17 cellular contexts compared by ENCODE assay signal in the genomic region with DNA sequence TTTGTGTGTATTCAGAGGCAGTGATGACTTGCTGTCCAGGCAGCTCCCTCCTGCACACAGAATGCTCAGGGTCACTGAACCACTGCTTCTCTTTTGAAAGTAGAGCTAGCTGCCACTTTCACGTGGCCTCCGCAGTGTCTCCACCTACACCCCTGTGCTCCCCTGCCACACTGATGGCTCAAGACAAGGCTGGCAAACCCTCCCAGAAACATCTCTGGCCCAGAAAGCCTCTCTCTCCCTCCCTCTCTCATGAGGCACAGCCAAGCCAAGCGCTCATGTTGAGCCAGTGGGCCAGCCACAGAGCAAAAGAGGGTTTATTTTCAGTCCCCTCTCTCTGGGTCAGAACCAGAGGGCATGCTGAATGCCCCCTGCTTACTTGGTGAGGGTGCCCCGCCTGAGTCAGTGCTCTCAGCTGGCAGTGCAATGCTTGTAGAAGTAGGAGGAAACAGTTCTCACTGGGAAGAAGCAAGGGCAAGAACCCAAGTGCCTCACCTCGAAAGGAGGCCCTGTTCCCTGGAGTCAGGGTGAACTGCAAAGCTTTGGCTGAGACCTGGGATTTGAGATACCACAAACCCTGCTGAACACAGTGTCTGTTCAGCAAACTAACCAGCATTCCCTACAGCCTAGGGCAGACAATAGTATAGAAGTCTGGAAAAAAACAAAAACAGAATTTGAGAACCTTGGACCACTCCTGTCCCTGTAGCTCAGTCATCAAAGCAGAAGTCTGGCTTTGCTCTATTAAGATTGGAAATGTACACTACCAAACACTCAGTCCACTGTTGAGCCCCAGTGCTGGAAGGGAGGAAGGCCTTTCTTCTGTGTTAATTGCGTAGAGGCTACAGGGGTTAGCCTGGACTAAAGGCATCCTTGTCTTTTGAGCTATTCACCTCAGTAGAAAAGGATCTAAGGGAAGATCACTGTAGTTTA. TPM values are rescaled to one million over a fixed set of nuclear protein-coding genes. Genes with fewer than 3 reads are reported as not detected.
DNase-seq lines count a peak whose midpoint lies in the region; ATAC-seq, FAIRE-seq and TF ChIP-seq lines count a peak whose summit lies in the region.
"Had no signal": no experiment of that assay in that cellular context is flagged by ENCODE, and none has a peak within 500 bp of the region (broad histone marks: within the 10 kb centered on the region; RNA-seq: fewer than 3 reads in every experiment).

No MANE protein-coding gene starts in this region.

- no peak for TF ChIP-seq POLR2A in K562 (conservative IDR thresholded peaks at IDR 0.05)

- 68% methylated on average over 4 of the region's 6 CpGs for whole genome bisulfite sequencing in K562 (ENCODE audit: insufficient coverage, low coverage, missing lambda C conversion rate)
- WGBS in liver, result 57% methylated on average over 6 of the region's 6 CpGs

- CTCF ChIA-PET in activated CD4-positive, alpha-beta memory T cell treated with anti-CD3 and anti-CD28 coated beads, Interleukin-2, amount 10 ng/mL, durations not matched to agents 7 days and 5 days (lab: Charles Lee), result interaction anchor here (1.8 kb wide), 1 partner anchor 8 kb away, joined by 4 read pairs; no protein-coding TSS in a partner anchor
- CTCF ChIA-PET in activated CD4-positive, alpha-beta memory T cell treated with anti-CD3 and anti-CD28 coated beads for 36 hours (lab: Charles Lee), result no interaction called here
- CTCF ChIA-PET in K562 (lab: Yijun Ruan, JAX; ENCODE audit: low intra/inter-chr PET ratio), result no interaction called here

- no peak overlapping the region for H3K9ac ChIP-seq in K562 (ENCODE audit: insufficient read depth in 1 of 2, low read depth in 2 of 2, low read length in 2 of 2)
- H3K9ac ChIP-seq in liver (ENCODE audit: low read depth in 1 of 2, low read length in 2 of 2), result no peak overlapping the region

- H3K27ac ChIP-seq in K562 (ENCODE audit: extremely low read depth, low read depth, low read length) (peak overlapping the region; percentile 11; the same call in 1 of the 3 replicates), liver (ENCODE audit: low read depth in 1 of 2, low read length in 2 of 2) (peak overlapping the region; percentile 55 to 89), substantia nigra (ENCODE audit: low read depth, low read length, poor library complexity, severe bottlenecking) (peak overlapping the region; percentile 55)
- H3K27ac ChIP-seq: body of pancreas, esophagus muscularis mucosa had no signal

- no peak for TF ChIP-seq CTCF in K562 (IDR thresholded peaks at IDR 0.05 in 2 of 3, conservative IDR thresholded peaks at IDR 0.05 in 1 of 3; ENCODE audit: insufficient read depth in 2 of 3, low read depth in 1 of 3, low read length in 3 of 3)
- no peak for TF ChIP-seq CTCF in liver (IDR thresholded peaks at IDR 0.05; ENCODE audit: low read depth, low read length, missing input control)

- intact Hi-C loops in activated CD4-positive, alpha-beta memory T cell treated with anti-CD3 and anti-CD28 coated beads for 36 hours (cut with micrococcal nuclease), result no loop called here
- intact Hi-C loops in K562 (cut with micrococcal nuclease), result no loop called here
- intact Hi-C loops in left colon (cut with DNase I, micrococcal nuclease), result no loop called here

- peak; percentile 23 for ATAC-seq in K562
- ATAC-seq in GM21723 (IDR thresholded peaks at IDR 0.05; ENCODE audit: unreplicated experiment), result no peak
- ATAC-seq in left colon, result no peak
- ATAC-seq: body of pancreas, natural killer cell had no signal

- no peak overlapping the region for H3K4me3 ChIP-seq in K562
- H3K4me3 ChIP-seq in liver (ENCODE audit: low read depth in 1 of 3, low read length in 3 of 3), result no peak overlapping the region
- H3K4me3 ChIP-seq: body of pancreas, esophagus muscularis mucosa had no signal

- no peaks in the 10 kb centered on the region for H3K9me3 Mint-ChIP-seq in activated CD4-positive, alpha-beta memory T cell treated with anti-CD3 and anti-CD28 coated beads, Interleukin-2, amount 10 ng/mL, durations not matched to agents 7 days and 5 days
- no peaks in the 10 kb centered on the region for H3K9me3 Mint-ChIP-seq in activated CD4-positive, alpha-beta memory T cell treated with anti-CD3 and anti-CD28 coated beads for 36 hours
- H3K9me3 Mint-ChIP-seq: natural killer cell; stimulated activated naive CD8-positive, alpha-beta T cell treated with anti-CD3 and anti-CD28 coated beads, Interleukin-15, Interleukin-2, amounts not matched to agents 100 ng/mL and 50 ng/mL, for 24 hours had no signal

- POLR2A ChIA-PET in activated CD4-positive, alpha-beta memory T cell treated with anti-CD3 and anti-CD28 coated beads, Interleukin-2, amount 10 ng/mL, durations not matched to agents 7 days and 5 days (lab: Charles Lee), result no interaction called here
- POLR2A ChIA-PET in activated CD4-positive, alpha-beta memory T cell treated with anti-CD3 and anti-CD28 coated beads for 36 hours (lab: Charles Lee), result interaction anchor here (0.8 to 0.9 kb wide), 2 partner anchors 11 to 16 kb away, joined by 3 to 4 read pairs; a partner anchor contains a TSS
- POLR2A ChIA-PET in K562 (lab: Yijun Ruan, JAX), result interaction anchor here (0.7 to 8.7 kb wide), 6 partner anchors 8 to 69 kb away, joined by 3 to 50 read pairs (median 7); no protein-coding TSS in a partner anchor

- H4K20me1 ChIP-seq in K562 (replicated peaks; ENCODE audit: control insufficient read depth, insufficient read depth, low read length), result peaks cover 6% of the 10 kb centered on the region

- peak overlapping the region; percentile 4 for H3K27ac Mint-ChIP-seq in activated CD4-positive, alpha-beta memory T cell treated with anti-CD3 and anti-CD28 coated beads, Interleukin-2, amount 10 ng/mL, durations not matched to agents 7 days and 5 days
- no peak overlapping the region for H3K27ac Mint-ChIP-seq in activated CD4-positive, alpha-beta memory T cell treated with anti-CD3 and anti-CD28 coated beads for 36 hours
- H3K27ac Mint-ChIP-seq: natural killer cell; stimulated activated naive CD8-positive, alpha-beta T cell treated with anti-CD3 and anti-CD28 coated beads, Interleukin-15, Interleukin-2, amounts not matched to agents 100 ng/mL and 50 ng/mL, for 24 hours had no signal

- in situ Hi-C loops in K562 (cut with MboI), result no loop called here

- H3K9me1 ChIP-seq in K562 (ENCODE audit: control insufficient read depth, insufficient read depth, low read length), result peaks cover 4% of the 10 kb centered on the region

- no peaks in the 10 kb centered on the region for H3K9me3 ChIP-seq in K562 (replicated peaks; ENCODE audit: control insufficient read depth, insufficient read depth, low read depth, low read length)
- no peaks in the 10 kb centered on the region for H3K9me3 ChIP-seq in liver (ENCODE audit: control insufficient read depth in 4 of 4, low read length in 3 of 4)
- H3K9me3 ChIP-seq: body of pancreas, esophagus muscularis mucosa had no signal

- no TSS peak for BruUV-seq in K562 (replicated peaks; lab: Mats Ljungman, UMichigan)

- no peak overlapping the region for H2AFZ ChIP-seq in K562 (ENCODE audit: low read depth, low read length)

- H3K79me2 ChIP-seq in K562 (ENCODE audit: control insufficient read depth, insufficient read depth, low read length), result peaks cover 16% of the 10 kb centered on the region

- no peak for TF ChIP-seq EP300 in K562 (IDR thresholded peaks at IDR 0.05; ENCODE audit: low read length)

- H3K36me3 Mint-ChIP-seq in activated CD4-positive, alpha-beta memory T cell treated with anti-CD3 and anti-CD28 coated beads, Interleukin-2, amount 10 ng/mL, durations not matched to agents 7 days and 5 days (ENCODE audit: low read depth), result peaks cover 63% of the 10 kb centered on the region
- H3K36me3 Mint-ChIP-seq in activated CD4-positive, alpha-beta memory T cell treated with anti-CD3 and anti-CD28 coated beads for 36 hours, result peaks cover 58% of the 10 kb centered on the region

- H3K36me3 ChIP-seq in K562 (ENCODE audit: control insufficient read depth, insufficient read depth, low read length) (peaks cover 58% of the 10 kb centered on the region), liver (ENCODE audit: control insufficient read depth in 4 of 4, insufficient read depth in 3 of 4, low read depth in 1 of 4, low read length in 3 of 4) (peaks cover 0 to 2% (median 0%) of the 10 kb centered on the region in 4 donors)

- H3K4me1 Mint-ChIP-seq in activated CD4-positive, alpha-beta memory T cell treated with anti-CD3 and anti-CD28 coated beads, Interleukin-2, amount 10 ng/mL, durations not matched to agents 7 days and 5 days, result peaks cover 36% of the 10 kb centered on the region
- H3K4me1 Mint-ChIP-seq in activated CD4-positive, alpha-beta memory T cell treated with anti-CD3 and anti-CD28 coated beads for 36 hours (ENCODE audit: low read depth), result peaks cover 9% of the 10 kb centered on the region

- FAIRE-seq in K562 (lab: Jason Lieb, UNC), result no peak
- FAIRE-seq: GM18507 had no signal

- TF ChIP-seq RAD21 in K562 (CRISPR knock-in tag; conservative IDR thresholded peaks at IDR 0.05 in 1 of 2, IDR thresholded peaks at IDR 0.05 in 1 of 2) (no peak), liver (IDR thresholded peaks at IDR 0.05) (peak in 1 of 2 donors; percentile 13)

- no peaks in the 10 kb centered on the region for H3K27me3 ChIP-seq in K562 (ENCODE audit: control insufficient read depth in 2 of 2, insufficient read depth in 2 of 2, low read length in 2 of 2)
- no peaks in the 10 kb centered on the region for H3K27me3 ChIP-seq in liver (ENCODE audit: control insufficient read depth in 4 of 4, insufficient read depth in 4 of 4, low read length in 3 of 4)
- H3K27me3 ChIP-seq: body of pancreas, esophagus muscularis mucosa had no signal

- H3K4me1 ChIP-seq in K562 (replicated peaks in 1 of 2; ENCODE audit: control insufficient read depth in 2 of 2, insufficient read depth in 2 of 2, low read length in 2 of 2) (peaks cover 20 to 22% of the 10 kb centered on the region in 2 experiments), liver (ENCODE audit: control insufficient read depth in 4 of 4, insufficient read depth in 4 of 4, low read length in 3 of 4) (peaks cover 6 to 53% (median 31%) of the 10 kb centered on the region in 4 donors)

- H3K4me2 ChIP-seq in K562 (ENCODE audit: insufficient read depth, low read length), result no peak overlapping the region

- DNase-seq in activated CD4-positive, alpha-beta memory T cell treated with anti-CD3 and anti-CD28 coated beads, Interleukin-2, amount 10 ng/mL, durations not matched to agents 7 days and 5 days, result no peak
- DNase-seq in activated CD4-positive, alpha-beta memory T cell treated with anti-CD3 and anti-CD28 coated beads for 36 hours, result no peak
- DNase-seq in K562 (ENCODE audit: extremely low read depth in 1 of 4, low spot score in 3 of 4) (no peak), substantia nigra (lab: John Stamatoyannopoulos, UW) (peak in 40 of 49 donors; percentile 19 to 86 (median 58)), cerebellum (ENCODE audit: low spot score) (no peak), left colon (no peak)
- DNase-seq: body of pancreas; EL; natural killer cell; NCI-H1048; stimulated activated CD4-positive, alpha-beta T cell treated with anti-CD3 and anti-CD28 coated beads, Interleukin-1b, Interleukin-23, amount 100 ng/mL, for 48 hours had no signal

- H3K27me3 Mint-ChIP-seq in activated CD4-positive, alpha-beta memory T cell treated with anti-CD3 and anti-CD28 coated beads, Interleukin-2, amount 10 ng/mL, durations not matched to agents 7 days and 5 days, result no peaks in the 10 kb centered on the region
- no peaks in the 10 kb centered on the region for H3K27me3 Mint-ChIP-seq in activated CD4-positive, alpha-beta memory T cell treated with anti-CD3 and anti-CD28 coated beads for 36 hours
- H3K27me3 Mint-ChIP-seq: stimulated activated naive CD8-positive, alpha-beta T cell treated with anti-CD3 and anti-CD28 coated beads, Interleukin-15, Interleukin-2, amounts not matched to agents 100 ng/mL and 50 ng/mL, for 24 hours had no signal

- H3K4me3 Mint-ChIP-seq in activated CD4-positive, alpha-beta memory T cell treated with anti-CD3 and anti-CD28 coated beads, Interleukin-2, amount 10 ng/mL, durations not matched to agents 7 days and 5 days, result no peak overlapping the region
- H3K4me3 Mint-ChIP-seq in activated CD4-positive, alpha-beta memory T cell treated with anti-CD3 and anti-CD28 coated beads for 36 hours, result no peak overlapping the region
- H3K4me3 Mint-ChIP-seq: natural killer cell; stimulated activated naive CD8-positive, alpha-beta T cell treated with anti-CD3 and anti-CD28 coated beads, Interleukin-15, Interleukin-2, amounts not matched to agents 100 ng/mL and 50 ng/mL, for 24 hours had no signal

RNA-seq across cellular contexts. Expression of a gene that starts 15.8 kb away (rescaled TPM):
- total RNA-seq in activated CD4-positive, alpha-beta memory T cell treated with anti-CD3 and anti-CD28 coated beads, Interleukin-2, amount 10 ng/mL, durations not matched to agents 7 days and 5 days, result 100 to 1,000 TPM; 198 to 202 TPM
- 100 to 1,000 TPM; 156 to 158 TPM for total RNA-seq in activated CD4-positive, alpha-beta memory T cell treated with anti-CD3 and anti-CD28 coated beads for 36 hours
- total RNA-seq in K562 (2011; cell fraction: chromatin; rRNA removed; ENCODE audit: low replicate concordance), result 359 and 388 TPM in 2 replicates
- 494 and 521 TPM in 2 replicates for total RNA-seq in K562 (2011; cell fraction: nucleolus; rRNA removed)
- 684 and 892 TPM in 2 replicates for total RNA-seq in K562 (2011; cell fraction: nucleoplasm; rRNA removed)
- total RNA-seq in K562 (2014; rRNA removed) (114 and 153 TPM in 2 replicates), K562 (2014; rRNA removed; fragmentation: Illumina TruSeq; extraction: Trizol) (156 and 167 TPM in 2 replicates), K562 (2015; rRNA removed; fragmentation: Illumina TruSeq; extraction: Trizol) (159 and 165 TPM in 2 replicates), K562 (2021) (278 and 287 TPM in 2 replicates), liver (1,000 to 10,000 TPM in 1 of 2 donors, 100 to 1,000 TPM in 1; 130 to 1,255 TPM), cerebellum (91.2 TPM), left colon (10 to 100 TPM; 70.9 to 90.1 TPM)
- polyA plus RNA-seq in K562 (2011; rRNA removed) (486 and 648 TPM in 2 replicates), K562 (2014; fragmentation: Illumina TruSeq; extraction: Trizol) (279 and 309 TPM in 2 replicates), K562 (2014; fragmentation: Nextera tagmentation; extraction: Ambion mirVana) (100 to 1,000 TPM; 188 to 258 TPM), K562 (2014; rRNA removed) (166 and 184 TPM in 2 replicates), liver (100 to 1,000 TPM in 1 of 2 donors, 10 to 100 TPM in 1; 43.4 to 338 TPM)
- 380 and 627 TPM in 2 replicates for polyA plus RNA-seq in K562 (2011; cell fraction: cytosol; rRNA removed)
- polyA plus RNA-seq in K562 (2011; cell fraction: nucleus; rRNA removed), result 141 and 221 TPM in 2 replicates
- 255 and 256 TPM in 2 replicates for polyA plus RNA-seq in K562 (2012)
- polyA minus RNA-seq in K562 (2011; rRNA and poly(A)+ RNA removed), result 582 and 700 TPM in 2 replicates
- 320 and 376 TPM in 2 replicates for polyA minus RNA-seq in K562 (2011; cell fraction: cytosol; rRNA and poly(A)+ RNA removed)
- polyA minus RNA-seq in K562 (2011; cell fraction: nucleus; rRNA and poly(A)+ RNA removed), result 39.0 and 97.6 TPM in 2 replicates

RNA-seq across cellular contexts. Expression of a gene that starts 32.8 kb away (rescaled TPM):
- total RNA-seq in activated CD4-positive, alpha-beta memory T cell treated with anti-CD3 and anti-CD28 coated beads, Interleukin-2, amount 10 ng/mL, durations not matched to agents 7 days and 5 days, result under 1 TPM in 1 of 2 experiments, not detected in 1; 0.18 TPM
- not detected for total RNA-seq in activated CD4-positive, alpha-beta memory T cell treated with anti-CD3 and anti-CD28 coated beads for 36 hours
- not detected in 2 replicates for total RNA-seq in K562 (2011; cell fraction: chromatin; rRNA removed; ENCODE audit: low replicate concordance)
- total RNA-seq in K562 (2011; cell fraction: nucleolus; rRNA removed), result not detected in 2 replicates
- not detected in 2 replicates for total RNA-seq in K562 (2011; cell fraction: nucleoplasm; rRNA removed)
- total RNA-seq in K562 (2014; rRNA removed) (not detected in 2 replicates), K562 (2014; rRNA removed; fragmentation: Illumina TruSeq; extraction: Trizol) (not detected in 2 replicates), K562 (2015; rRNA removed; fragmentation: Illumina TruSeq; extraction: Trizol) (not detected in 2 replicates), K562 (2021) (not detected in 2 replicates), liver (under 1 TPM; 0.08 to 0.14 TPM), cerebellum (not detected), left colon (under 1 TPM in 1 of 2 donors, not detected in 1; 0.20 TPM)
- polyA plus RNA-seq in K562 (2011; rRNA removed) (not detected in 2 replicates), K562 (2014; fragmentation: Illumina TruSeq; extraction: Trizol) (not detected in 2 replicates), K562 (2014; fragmentation: Nextera tagmentation; extraction: Ambion mirVana) (not detected), K562 (2014; rRNA removed) (not detected in 2 replicates), liver (under 1 TPM; 0.06 to 0.15 TPM)
- polyA plus RNA-seq in K562 (2011; cell fraction: cytosol; rRNA removed), result not detected in 2 replicates
- polyA plus RNA-seq in K562 (2011; cell fraction: nucleus; rRNA removed), result 0.04 TPM in 1 of 2 replicates, not detected in the other
- 0.30 TPM in 1 of 2 replicates, not detected in the other for polyA plus RNA-seq in K562 (2012)
- not detected in 2 replicates for polyA minus RNA-seq in K562 (2011; rRNA and poly(A)+ RNA removed)
- not detected in 2 replicates for polyA minus RNA-seq in K562 (2011; cell fraction: cytosol; rRNA and poly(A)+ RNA removed)
- not detected in 2 replicates for polyA minus RNA-seq in K562 (2011; cell fraction: nucleus; rRNA and poly(A)+ RNA removed)
- total RNA-seq: activated CD8-positive, alpha-beta memory T cell treated with anti-CD3 and anti-CD28 coated beads for 36 hours; body of pancreas; esophagus muscularis mucosa; natural killer cell had no signal

Comparison
In these comparisons a context has a peak if more than half of its experiments do, and no peak if none do; other contexts are left out.
1. DNase-seq: peak in substantia nigra (40 of 49); none in activated CD4-positive, alpha-beta memory T cell treated with anti-CD3 and anti-CD28 coated beads, Interleukin-2, amount 10 ng/mL, durations not matched to agents 7 days and 5 days (single experiment), activated CD4-positive, alpha-beta memory T cell treated with anti-CD3 and anti-CD28 coated beads for 36 hours (single experiment), K562 (0 of 4), cerebellum (single experiment) and left colon (0 of 2).
2. H3K27ac ChIP-seq: peak in every context shown above with its lines; median percentile 72 in liver; 55 in substantia nigra; 11 in K562.